9 cellular contexts compared by ENCODE assay signal in genomic region chr17:42179911-42180410, GRCh38. TPM values are rescaled to one million over a fixed set of nuclear protein-coding genes. Genes with fewer than 3 reads are reported as not detected.
DNase-seq lines count a peak whose midpoint lies in the region; ATAC-seq, FAIRE-seq and TF ChIP-seq lines count a peak whose summit lies in the region.
"Had no signal": no experiment of that assay in that cellular context is flagged by ENCODE, and none has a peak within 500 bp of the region (broad histone marks: within the 10 kb centered on the region; RNA-seq: fewer than 3 reads in every experiment).

No MANE protein-coding gene starts in this region.

- H3K18ac ChIP-seq in H1 (ENCODE audit: extremely low read depth, low read length): no peak overlapping the region

- H3K23ac ChIP-seq in H1 (ENCODE audit: insufficient read length): no peak overlapping the region

- peak overlapping the region; percentile 92 to 96 for H3K4me2 ChIP-seq in H1 (ENCODE audit: insufficient read depth in 1 of 2, low read depth in 2 of 2, low read length in 2 of 2)

- H2AFZ ChIP-seq in H1 (ENCODE audit: low read length): no peak overlapping the region

- no peaks in the 10 kb centered on the region for H3K36me3 ChIP-seq in heart right ventricle
- no peaks in the 10 kb centered on the region for H3K36me3 ChIP-seq in H1 (ENCODE audit: control insufficient read depth in 2 of 4, insufficient read depth in 4 of 4, low read length in 3 of 4)
- no peaks in the 10 kb centered on the region for H3K36me3 ChIP-seq in pancreas

- no peak for TF ChIP-seq EP300 in H1 (IDR thresholded peaks at IDR 0.05; ENCODE audit: borderline replicate concordance in 1 of 2, low read depth in 2 of 2, low read length in 2 of 2)

- no peaks in the 10 kb centered on the region for H3K79me2 ChIP-seq in H1 (ENCODE audit: control insufficient read depth in 1 of 2, insufficient read depth in 2 of 2, low read length in 2 of 2)

- no peak for TF ChIP-seq POLR2A in H1 (IDR thresholded peaks at IDR 0.05; ENCODE audit: control extremely low read depth in 1 of 2, low read depth in 2 of 2, low read length in 2 of 2)

- DNase-seq in heart right ventricle (peak; percentile 31 to 60), cardiac septum (ENCODE audit: low spot score) (no peak), H1 (ENCODE audit: low read depth in 1 of 2, low spot score in 2 of 2) (peak in 1 of 2 experiments; percentile 89), pancreas (peak in 5 of 6 donors; percentile 47 to 81 (median 60)), GM19238 (ENCODE audit: insufficient read length, low spot score) (no peak)

- H4K20me1 ChIP-seq in H1 (replicated peaks in 1 of 2; ENCODE audit: control insufficient read depth in 1 of 2, insufficient read depth in 2 of 2, low read length in 2 of 2): peaks cover 0 to 1% of the 10 kb centered on the region in 2 experiments

- H3K14ac ChIP-seq in H1 (ENCODE audit: insufficient read length): no peak overlapping the region

- POLR2A ChIA-PET in H1 (lab: Charles Lee; ENCODE audit: partially characterized antibody): interaction anchor here (0.7 to 1.7 kb wide), 6 partner anchors 8 to 261 kb away, joined by 3 to 8 read pairs (median 3); partner anchors contain the start of genes ACLY and GHDC

- H2BK20ac ChIP-seq in H1 (ENCODE audit: low read length): no peak overlapping the region

- H3K27me3 ChIP-seq in heart right ventricle (peaks cover 0 to 28% (median 17%) of the 10 kb centered on the region in 7 donors), H1 (replicated peaks in 1 of 4; ENCODE audit: control insufficient read depth in 3 of 4, extremely low read depth in 1 of 4, insufficient read depth in 3 of 4, low read length in 3 of 4) (peaks cover 7 to 48% (median 34%) of the 10 kb centered on the region in 4 experiments), pancreas (no peaks in the 10 kb centered on the region)

- H4K91ac ChIP-seq in H1 (replicated peaks; ENCODE audit: insufficient read length, low read length): no peak overlapping the region

- H3K79me1 ChIP-seq in H1 (ENCODE audit: low read depth, low read length): no peaks in the 10 kb centered on the region

- H2BK15ac ChIP-seq in H1 (ENCODE audit: low read length): no peak overlapping the region

- H3K27ac ChIP-seq in heart right ventricle (no peak overlapping the region), H1 (ENCODE audit: low read depth, low read length) (no peak overlapping the region), pancreas (no peak overlapping the region)

- H3K9me3 ChIP-seq in heart right ventricle (no peaks in the 10 kb centered on the region), H1 (ENCODE audit: insufficient read depth in 2 of 2, low read depth in 1 of 2, low read length in 1 of 2) (no peaks in the 10 kb centered on the region), pancreas (no peaks in the 10 kb centered on the region)

- no peak for FAIRE-seq in H1 (lab: Jason Lieb, UNC)
- FAIRE-seq in pancreas (lab: Jason Lieb, UNC): no peak

- no peak overlapping the region for H2BK5ac ChIP-seq in H1 (ENCODE audit: low read depth, low read length)

- 8 to 16% methylated on average over 19 to 20 of the region's 20 CpGs for WGBS in heart right ventricle, 2 donors
- 16% methylated on average over 14 of the region's 20 CpGs; no CpG with 5 or more reads in 1 of the 2 experiments for WGBS in H1 (ENCODE audit: extremely low coverage in 1 of 2, insufficient coverage in 1 of 2, insufficient read length in 1 of 2, insufficient replicate concordance in 2 of 2, low coverage in 1 of 2, low lambda C conversion rate in 2 of 2, missing lambda C conversion rate in 1 of 2), 2 experiments
- WGBS in pancreas, 2 donors: 17 to 21% methylated on average over 16 to 20 of the region's 20 CpGs

- H3K4me3 ChIP-seq in heart right ventricle: no peak overlapping the region
- H3K4me3 ChIP-seq in H1 (ENCODE audit: extremely low read depth in 1 of 4, insufficient read depth in 2 of 4, low read depth in 3 of 4, low read length in 4 of 4): peak overlapping the region; percentile 40 to 73 (median 51); a peak in 7 of 8 replicates
- no peak overlapping the region for H3K4me3 ChIP-seq in pancreas

- intact Hi-C loops in heart right ventricle (cut with DNase I): loop anchor here in 7 of 10 donors (2.0 to 10.0 kb wide), 9 partner anchors 48 to 345 kb away; partner anchors contain the start of genes HSPB9 (in 2 of the 7), KAT2A (in 2 of the 7), CNP (in 1 of the 7) and NKIRAS2 (in 1 of the 7)
- intact Hi-C loops in cardiac septum (cut with DNase I): loop anchor here (5.0 kb wide), 1 partner anchor 53 kb away; no protein-coding TSS in a partner anchor
- intact Hi-C loops in pancreas (cut with DNase I): no loop called here

- peak in 4 of 8 donors; percentile 17 to 41 (median 27) for ATAC-seq in heart right ventricle
- peak; percentile 21 to 53 (median 39) for ATAC-seq in pancreas
- no peak for ATAC-seq in GM21367 (IDR thresholded peaks at IDR 0.05; ENCODE audit: unreplicated experiment)
- no peak for ATAC-seq in HG02642 (IDR thresholded peaks at IDR 0.05; ENCODE audit: poor library complexity, unreplicated experiment)

- H2BK12ac ChIP-seq in H1 (ENCODE audit: low read depth, low read length): no peak overlapping the region

- no peak overlapping the region for H4K8ac ChIP-seq in H1 (ENCODE audit: extremely low read depth, insufficient read depth, low read length)

- peaks cover 0 to 50% (median 35%) of the 10 kb centered on the region in 9 donors for H3K4me1 ChIP-seq in heart right ventricle
- H3K4me1 ChIP-seq in H1 (replicated peaks in 1 of 4; ENCODE audit: control insufficient read depth in 3 of 4, insufficient read depth in 4 of 4, low read length in 3 of 4): peaks cover 0 to 17% (median 12%) of the 10 kb centered on the region in 4 experiments; a peak in 5 of 7 replicates
- peaks cover 0 to 7% (median 6%) of the 10 kb centered on the region in 3 donors for H3K4me1 ChIP-seq in pancreas

- no peak overlapping the region for H2AK5ac ChIP-seq in H1 (ENCODE audit: low read depth, low read length)

- H3K4ac ChIP-seq in H1 (replicated peaks; ENCODE audit: insufficient read length, low read depth, low read length): no peak overlapping the region

- CTCF ChIA-PET in H1 (lab: Charles Lee; ENCODE audit: partially characterized antibody): interaction anchor here (1.0 to 4.9 kb wide), 15 partner anchors 11 to 151 kb away, joined by 3 to 34 read pairs (median 4); partner anchors contain the start of genes HSPB9 and KAT2A

- H4K5ac ChIP-seq in H1 (ENCODE audit: insufficient read length, low read depth, low read length): no peak overlapping the region

- no peak overlapping the region for H2BK120ac ChIP-seq in H1 (replicated peaks; ENCODE audit: low read depth, low read length)

- H3K56ac ChIP-seq in H1 (replicated peaks; ENCODE audit: insufficient read length, low read depth, low read length): no peak overlapping the region

- TF ChIP-seq RAD21 in H1 (IDR thresholded peaks at IDR 0.05 in 1 of 2, conservative IDR thresholded peaks at IDR 0.05 in 1 of 2; ENCODE audit: low read depth in 2 of 2, low read length in 2 of 2): no peak

- no peak overlapping the region for H3K9ac ChIP-seq in H1 (replicated peaks in 1 of 4; ENCODE audit: extremely low read depth in 1 of 4, low read depth in 3 of 4, low read length in 3 of 4)

- TF ChIP-seq CTCF in heart right ventricle (IDR thresholded peaks at IDR 0.05): no peak
- TF ChIP-seq CTCF in H1 (IDR thresholded peaks at IDR 0.05; ENCODE audit: control extremely low read depth in 1 of 3, insufficient read depth in 1 of 3, low read depth in 1 of 3, low read length in 3 of 3): no peak
- no peak for TF ChIP-seq CTCF in pancreas (IDR thresholded peaks at IDR 0.05)

- peaks cover 13% of the 10 kb centered on the region; the same call in 1 of the 2 replicates for H3K23me2 ChIP-seq in H1 (ENCODE audit: low read depth, low read length)

RNA-seq across cellular contexts. Expression of gene KCNH4, which starts 1.0 kb away (rescaled TPM):
- total RNA-seq in heart right ventricle (under 1 TPM in 6 of 10 donors, not detected in 4; 0.06 to 0.22 (median 0.13) TPM), cardiac septum (not detected), pancreas (under 1 TPM in 5 of 6 donors, not detected in 1; 0.03 to 0.09 (median 0.06) TPM)
- polyA plus RNA-seq in heart right ventricle (under 1 TPM; 0.07 to 0.29 TPM), H1 (2011; rRNA removed) (0.44 and 0.53 TPM in 2 replicates), pancreas (under 1 TPM; 0.11 to 0.14 TPM)
- polyA plus RNA-seq in PFSK-1 (2012; ENCODE audit: insufficient read length, low read depth): 0.18 TPM
- total RNA-seq in H1 (2021; fragmentation: NEBNext Ultra II Directional; extraction: Animal tissue kit (Norgen Biotek cat#: 25700)): 0.47 and 0.59 TPM in 2 replicates
- 0.40 TPM for polyA plus RNA-seq in H1 (2011; cell fraction: cytosol; rRNA removed)
- polyA plus RNA-seq in H1 (2011; cell fraction: nucleus; rRNA removed): 1.4 TPM
- polyA plus RNA-seq in H1 (2012, experiment 1 of 2): 0.13 to 0.37 TPM (median 0.26 TPM) in 4 replicates
- 0.17 TPM for polyA plus RNA-seq in H1 (2012, experiment 2 of 2)
- polyA plus RNA-seq in H1 (2013, experiment 1 of 2): 0.41 TPM
- polyA plus RNA-seq in H1 (2013, experiment 2 of 2): 0.46 TPM
- 0.59 and 0.69 TPM in 2 replicates for polyA minus RNA-seq in H1 (2011; rRNA and poly(A)+ RNA removed)
- not detected for polyA minus RNA-seq in H1 (2011; cell fraction: cytosol; rRNA and poly(A)+ RNA removed)
- 0.60 TPM for polyA minus RNA-seq in H1 (2011; cell fraction: nucleus; rRNA and poly(A)+ RNA removed)
- total RNA-seq: renal cortical epithelial cell had no signal

RNA-seq across cellular contexts. Expression of gene HCRT, which starts 5.3 kb away (rescaled TPM):
- total RNA-seq in heart right ventricle: not detected
- polyA plus RNA-seq in heart right ventricle: not detected
- total RNA-seq in cardiac septum: not detected
- not detected for polyA plus RNA-seq in PFSK-1 (2012; ENCODE audit: insufficient read length, low read depth)
- not detected in 2 replicates for total RNA-seq in H1 (2021; fragmentation: NEBNext Ultra II Directional; extraction: Animal tissue kit (Norgen Biotek cat#: 25700))
- not detected in 2 replicates for polyA plus RNA-seq in H1 (2011; rRNA removed)
- not detected for polyA plus RNA-seq in H1 (2011; cell fraction: cytosol; rRNA removed)
- not detected for polyA plus RNA-seq in H1 (2011; cell fraction: nucleus; rRNA removed)
- not detected in 4 replicates for polyA plus RNA-seq in H1 (2012, experiment 1 of 2)
- not detected for polyA plus RNA-seq in H1 (2012, experiment 2 of 2)
- polyA plus RNA-seq in H1 (2013, experiment 1 of 2): 0.22 TPM
- polyA plus RNA-seq in H1 (2013, experiment 2 of 2): 0.28 TPM
- polyA minus RNA-seq in H1 (2011; rRNA and poly(A)+ RNA removed): not detected in 2 replicates
- not detected for polyA minus RNA-seq in H1 (2011; cell fraction: cytosol; rRNA and poly(A)+ RNA removed)
- not detected for polyA minus RNA-seq in H1 (2011; cell fraction: nucleus; rRNA and poly(A)+ RNA removed)
- not detected for total RNA-seq in pancreas
- polyA plus RNA-seq in pancreas: not detected
- total RNA-seq: renal cortical epithelial cell had no signal

RNA-seq across cellular contexts. Expression of gene GHDC, which starts 14.3 kb away (rescaled TPM):
- total RNA-seq in heart right ventricle (10 to 100 TPM in 2 of 10 donors, 1 to 10 TPM in 8; 4.6 to 11.5 (median 6.2) TPM), cardiac septum (6.0 TPM), pancreas (10 to 100 TPM; 14.8 to 20.9 (median 17.1) TPM)
- polyA plus RNA-seq in heart right ventricle (10 to 100 TPM in 1 of 2 donors, 1 to 10 TPM in 1; 7.0 to 10.1 TPM), H1 (2011; rRNA removed) (8.1 and 14.8 TPM in 2 replicates), pancreas (10 to 100 TPM; 19.4 to 21.6 TPM)
- 0.33 TPM for polyA plus RNA-seq in PFSK-1 (2012; ENCODE audit: insufficient read length, low read depth)
- 7.1 and 7.4 TPM in 2 replicates for total RNA-seq in H1 (2021; fragmentation: NEBNext Ultra II Directional; extraction: Animal tissue kit (Norgen Biotek cat#: 25700))
- polyA plus RNA-seq in H1 (2011; cell fraction: cytosol; rRNA removed): 8.8 TPM
- 16.4 TPM for polyA plus RNA-seq in H1 (2011; cell fraction: nucleus; rRNA removed)
- polyA plus RNA-seq in H1 (2012, experiment 1 of 2): 5.4 to 9.7 TPM (median 8.9 TPM) in 4 replicates
- 8.8 TPM for polyA plus RNA-seq in H1 (2012, experiment 2 of 2)
- polyA plus RNA-seq in H1 (2013, experiment 1 of 2): 9.0 TPM
- 9.0 TPM for polyA plus RNA-seq in H1 (2013, experiment 2 of 2)
- 5.4 and 7.0 TPM in 2 replicates for polyA minus RNA-seq in H1 (2011; rRNA and poly(A)+ RNA removed)
- polyA minus RNA-seq in H1 (2011; cell fraction: cytosol; rRNA and poly(A)+ RNA removed): 5.5 TPM
- 5.1 TPM for polyA minus RNA-seq in H1 (2011; cell fraction: nucleus; rRNA and poly(A)+ RNA removed)

RNA-seq across cellular contexts. Expression of gene RAB5C, which starts 25.2 kb away (rescaled TPM):
- total RNA-seq in heart right ventricle (10 to 100 TPM; 24.6 to 64.4 (median 35.3) TPM), cardiac septum (43.9 TPM), pancreas (10 to 100 TPM; 25.9 to 53.1 (median 42.0) TPM)
- polyA plus RNA-seq in heart right ventricle (10 to 100 TPM; 33.3 to 76.5 TPM), H1 (2011; rRNA removed) (123 and 150 TPM in 2 replicates), pancreas (10 to 100 TPM; 42.6 to 61.8 TPM)
- 346 TPM for polyA plus RNA-seq in PFSK-1 (2012; ENCODE audit: insufficient read length, low read depth)
- total RNA-seq in H1 (2021; fragmentation: NEBNext Ultra II Directional; extraction: Animal tissue kit (Norgen Biotek cat#: 25700)): 67.1 and 67.7 TPM in 2 replicates
- polyA plus RNA-seq in H1 (2011; cell fraction: cytosol; rRNA removed): 110 TPM
- 81.4 TPM for polyA plus RNA-seq in H1 (2011; cell fraction: nucleus; rRNA removed)
- 70.1 to 88.8 TPM (median 82.2 TPM) in 4 replicates for polyA plus RNA-seq in H1 (2012, experiment 1 of 2)
- 94.1 TPM for polyA plus RNA-seq in H1 (2012, experiment 2 of 2)
- 76.8 TPM for polyA plus RNA-seq in H1 (2013, experiment 1 of 2)
- polyA plus RNA-seq in H1 (2013, experiment 2 of 2): 72.7 TPM
- polyA minus RNA-seq in H1 (2011; rRNA and poly(A)+ RNA removed): 52.5 and 59.7 TPM in 2 replicates
- 38.7 TPM for polyA minus RNA-seq in H1 (2011; cell fraction: cytosol; rRNA and poly(A)+ RNA removed)
- polyA minus RNA-seq in H1 (2011; cell fraction: nucleus; rRNA and poly(A)+ RNA removed): 22.6 TPM

RNA-seq across cellular contexts. Expression of gene HSPB9, which starts 57.4 kb away (rescaled TPM):
- under 1 TPM in 1 of 10 donors, not detected in 9; 0.23 TPM for total RNA-seq in heart right ventricle
- under 1 TPM; 0.01 to 0.29 TPM for polyA plus RNA-seq in heart right ventricle
- not detected for total RNA-seq in cardiac septum
- 0.61 TPM for polyA plus RNA-seq in PFSK-1 (2012; ENCODE audit: insufficient read length, low read depth)
- 0.30 and 0.33 TPM in 2 replicates for total RNA-seq in H1 (2021; fragmentation: NEBNext Ultra II Directional; extraction: Animal tissue kit (Norgen Biotek cat#: 25700))
- 0.25 and 0.27 TPM in 2 replicates for polyA plus RNA-seq in H1 (2011; rRNA removed)
- polyA plus RNA-seq in H1 (2011; cell fraction: cytosol; rRNA removed): 0.39 TPM
- 1.1 TPM for polyA plus RNA-seq in H1 (2011; cell fraction: nucleus; rRNA removed)
- polyA plus RNA-seq in H1 (2012, experiment 1 of 2): 0.27 to 0.55 TPM (median 0.32 TPM) in 4 replicates
- 0.29 TPM for polyA plus RNA-seq in H1 (2012, experiment 2 of 2)
- polyA plus RNA-seq in H1 (2013, experiment 1 of 2): 0.24 TPM
- polyA plus RNA-seq in H1 (2013, experiment 2 of 2): 0.20 TPM
- polyA minus RNA-seq in H1 (2011; rRNA and poly(A)+ RNA removed): 0.15 and 0.16 TPM in 2 replicates
- not detected for polyA minus RNA-seq in H1 (2011; cell fraction: cytosol; rRNA and poly(A)+ RNA removed)
- 0.70 TPM for polyA minus RNA-seq in H1 (2011; cell fraction: nucleus; rRNA and poly(A)+ RNA removed)
- under 1 TPM; 0.40 to 0.75 (median 0.58) TPM for total RNA-seq in pancreas
- 1 to 10 TPM in 1 of 2 donors, under 1 TPM in 1; 0.85 to 1.6 TPM for polyA plus RNA-seq in pancreas
- total RNA-seq: renal cortical epithelial cell had no signal

Comparison
In these comparisons a context has a peak if more than half of its experiments do, and no peak if none do; other contexts are left out.
1. DNase-seq: peak in heart right ventricle (2 of 2) and pancreas (5 of 6); none in cardiac septum (single experiment) and GM19238 (single experiment).
2. ATAC-seq: peak in pancreas (4 of 4); none in GM21367 (single experiment) and HG02642 (single experiment).
3. H3K4me3 ChIP-seq: peak in H1 (4 of 4); none in heart right ventricle (0 of 10) and pancreas (0 of 4).
4. intact Hi-C loops: an anchor here in heart right ventricle (2.0 to 10.0 kb wide) and cardiac septum (5.0 kb wide); none called in pancreas.